In genomic region chr2:218570850-218571249, GRCh38 we compare ENCODE assay signal across 10 cellular contexts. TPM values are rescaled to one million over a fixed set of nuclear protein-coding genes. Genes with fewer than 3 reads are reported as not detected.
A peak's percentile ranks its signal among the peaks of the same experiment; 100 is the strongest.
DNase-seq lines count a peak whose midpoint lies in the region; ATAC-seq and TF ChIP-seq lines count a peak whose summit lies in the region.
"Had no signal": no experiment of that assay in that cellular context is flagged by ENCODE, and none has a peak within 500 bp of the region (broad histone marks: within the 10 kb centered on the region; RNA-seq: fewer than 3 reads in every experiment).

No MANE protein-coding gene starts in this region.

- H3K27me3 ChIP-seq in SJSA1 (replicated peaks) (no peaks in the 10 kb centered on the region), esophagus muscularis mucosa (no peaks in the 10 kb centered on the region), skeletal muscle tissue (ENCODE audit: control insufficient read depth in 3 of 3, insufficient read depth in 3 of 3, low read length in 3 of 3) (no peaks in the 10 kb centered on the region)
- H3K27me3 ChIP-seq: vagina had no signal

- H3K4me1 ChIP-seq in SJSA1 (replicated peaks): peaks cover 21% of the 10 kb centered on the region
- H3K4me1 ChIP-seq in esophagus muscularis mucosa: peaks cover 37 to 61% (median 48%) of the 10 kb centered on the region in 4 donors
- H3K4me1 ChIP-seq in skeletal muscle tissue (ENCODE audit: control insufficient read depth in 3 of 3, insufficient read depth in 3 of 3, low read length in 3 of 3): peaks cover 27 to 42% (median 36%) of the 10 kb centered on the region in 3 donors

- 13% methylated on average over 6 of the region's 6 CpGs for WGBS in esophagus muscularis mucosa

- no peaks in the 10 kb centered on the region for H3K27me3 Mint-ChIP-seq in T-helper 1 cell treated with Interleukin-12 subunit alpha and Interleukin-12 subunit beta and Interleukin-4 antibody, amounts not matched to agents 30 μg/mL and 1 μg/mL, for 36 hours (ENCODE audit: low read depth)

- no peak for DNase-seq in T-helper 1 cell
- DNase-seq in SJSA1 (ENCODE audit: low read depth in 1 of 2, low spot score in 2 of 2): no peak
- no peak for DNase-seq in esophagus muscularis mucosa (ENCODE audit: extremely low spot score)
- DNase-seq in NCI-H2196 treated with DMSO at 0.1 percent for 48 hours (lab: John Stamatoyannopoulos, UW; ENCODE audit: unreplicated experiment): no peak
- no peak for DNase-seq in stimulated activated CD4-positive, alpha-beta T cell treated with anti-CD3 and anti-CD28 coated beads, Interleukin-1b, Interleukin-23, amount 100 ng/mL, for 48 hours
- DNase-seq: AML-193 had no signal

- no peak for TF ChIP-seq EP300 in esophagus muscularis mucosa (IDR thresholded peaks at IDR 0.05)

- H3K9me3 Mint-ChIP-seq in T-helper 1 cell treated with Interleukin-12 subunit alpha and Interleukin-12 subunit beta and Interleukin-4 antibody, amounts not matched to agents 30 μg/mL and 1 μg/mL, for 36 hours: no peaks in the 10 kb centered on the region

- no peaks in the 10 kb centered on the region for H3K9me3 ChIP-seq in SJSA1 (replicated peaks)
- no peaks in the 10 kb centered on the region for H3K9me3 ChIP-seq in esophagus muscularis mucosa
- H3K9me3 ChIP-seq in skeletal muscle tissue (ENCODE audit: control insufficient read depth in 3 of 3, low read length in 3 of 3): no peaks in the 10 kb centered on the region
- H3K9me3 ChIP-seq: vagina had no signal

- peak overlapping the region; percentile 88 for H3K4me3 Mint-ChIP-seq in T-helper 1 cell treated with Interleukin-12 subunit alpha and Interleukin-12 subunit beta and Interleukin-4 antibody, amounts not matched to agents 30 μg/mL and 1 μg/mL, for 36 hours

- TF ChIP-seq CTCF in esophagus muscularis mucosa (IDR thresholded peaks at IDR 0.05): no peak

- intact Hi-C loops in esophagus muscularis mucosa (cut with DNase I): no loop called here

- no peak for TF ChIP-seq POLR2A in esophagus muscularis mucosa (IDR thresholded peaks at IDR 0.05; ENCODE audit: low read depth)

- H3K4me3 ChIP-seq in SJSA1 (0 out of 2 replicates have a peak overlapping the region, but pooled peaks have one; percentile 71), esophagus muscularis mucosa (peak overlapping the region in 2 of 4 donors; percentile 75 to 77), skeletal muscle tissue (ENCODE audit: low read length in 3 of 3) (peak overlapping the region in 2 of 3 donors; percentile 55 to 91)

- H3K36me3 ChIP-seq in SJSA1 (peaks cover 58% of the 10 kb centered on the region), esophagus muscularis mucosa (peaks cover 0 to 24% (median 7%) of the 10 kb centered on the region in 4 donors), skeletal muscle tissue (ENCODE audit: control insufficient read depth in 3 of 3, insufficient read depth in 3 of 3, low read length in 3 of 3) (peaks cover 0 to 9% (median 3%) of the 10 kb centered on the region in 3 donors)

- H3K4me1 Mint-ChIP-seq in T-helper 1 cell treated with Interleukin-12 subunit alpha and Interleukin-12 subunit beta and Interleukin-4 antibody, amounts not matched to agents 30 μg/mL and 1 μg/mL, for 36 hours (ENCODE audit: low read depth): peaks cover 38% of the 10 kb centered on the region

- ATAC-seq in HG03045 (IDR thresholded peaks at IDR 0.05; ENCODE audit: unreplicated experiment): no peak

- peak overlapping the region; percentile 85 for H3K27ac Mint-ChIP-seq in T-helper 1 cell treated with Interleukin-12 subunit alpha and Interleukin-12 subunit beta and Interleukin-4 antibody, amounts not matched to agents 30 μg/mL and 1 μg/mL, for 36 hours

- peaks cover 30% of the 10 kb centered on the region for H3K36me3 Mint-ChIP-seq in T-helper 1 cell treated with Interleukin-12 subunit alpha and Interleukin-12 subunit beta and Interleukin-4 antibody, amounts not matched to agents 30 μg/mL and 1 μg/mL, for 36 hours (ENCODE audit: low read depth)

- H3K27ac ChIP-seq in SJSA1: 0 out of 2 replicates have a peak overlapping the region, but pooled peaks have one; percentile 84
- peak overlapping the region; percentile 90 to 95 (median 92) for H3K27ac ChIP-seq in esophagus muscularis mucosa (replicated peaks in 1 of 4)
- peak overlapping the region; percentile 98 for H3K27ac ChIP-seq in skeletal muscle tissue (ENCODE audit: low read depth, low read length)

- H3K9ac ChIP-seq in skeletal muscle tissue (ENCODE audit: low read depth in 1 of 3, low read length in 3 of 3): peak overlapping the region; percentile 88 to 97 (median 94)

RNA-seq across cellular contexts. Expression of gene CNOT9, which starts 2.2 kb away (rescaled TPM):
- 84.6 and 98.9 TPM in 2 replicates for total RNA-seq in SJSA1 (2014; rRNA removed; shearing (Covaris generic))
- total RNA-seq in esophagus muscularis mucosa (10 to 100 TPM; 23.0 to 33.8 (median 28.8) TPM), skeletal muscle tissue (27.1 TPM)

RNA-seq across cellular contexts. Expression of gene USP37, which starts 2.7 kb away (rescaled TPM):
- 16.2 and 19.2 TPM in 2 replicates for total RNA-seq in SJSA1 (2014; rRNA removed; shearing (Covaris generic))
- 10 to 100 TPM in 1 of 4 donors, 1 to 10 TPM in 3; 6.7 to 15.0 (median 8.5) TPM for total RNA-seq in esophagus muscularis mucosa
- total RNA-seq in skeletal muscle tissue: 17.7 TPM

RNA-seq across cellular contexts. Expression of gene PLCD4, which starts 36.8 kb away (rescaled TPM):
- not detected in 2 replicates for total RNA-seq in SJSA1 (2014; rRNA removed; shearing (Covaris generic))
- total RNA-seq in esophagus muscularis mucosa (1 to 10 TPM; 2.6 to 5.8 (median 4.8) TPM), skeletal muscle tissue (27.7 TPM)
